In genomic region chr9:108662090-108662875, GRCh38 we compare ENCODE assay signal across 12 cellular contexts.
"Had no signal": no experiment of that assay in that cellular context is flagged by ENCODE, and none has a peak within 500 bp of the region (broad histone marks: within the 10 kb centered on the region; RNA-seq: fewer than 3 reads in every experiment).

No MANE protein-coding gene starts in this region.

- ATAC-seq: activated CD4-positive, alpha-beta T cell treated with anti-CD3 and anti-CD28 coated beads for 36 hours; natural killer cell had no signal

- DNase-seq: activated CD4-positive, alpha-beta memory T cell treated with anti-CD3 and anti-CD28 coated beads, Interleukin-2, amount 10 ng/mL, durations not matched to agents 7 days and 5 days; activated CD4-positive, alpha-beta T cell treated with anti-CD3 and anti-CD28 coated beads for 36 hours; activated effector memory CD4-positive, alpha-beta T cell treated with Interleukin-2 at 50 U/mL for 16 hours; activated naive CD4-positive, alpha-beta T cell treated with anti-CD3 and anti-CD28 coated beads, Interleukin-2, amount 50 U/mL, for 16 hours; activated T-cell treated with anti-CD3 and anti-CD28 coated beads, Interleukin-2, amount 50 U/mL, for 24 hours; adrenal gland; foreskin melanocyte; mesendoderm; natural killer cell; stimulated activated CD4-positive, alpha-beta T cell treated with anti-CD3 and anti-CD28 coated beads, Interleukin-2, amount 100 ng/mL, for 48 hours; stimulated activated naive CD4-positive, alpha-beta T cell; tibial artery had no signal
